In genomic region chr12:13982010-13982409, GRCh38 we compare ENCODE assay signal across 9 cellular contexts. TPM values are rescaled to one million over a fixed set of nuclear protein-coding genes. Genes with fewer than 3 reads are reported as not detected.
DNase-seq lines count a peak whose midpoint lies in the region; ATAC-seq and TF ChIP-seq lines count a peak whose summit lies in the region.
"Had no signal": no experiment of that assay in that cellular context is flagged by ENCODE, and none has a peak within 500 bp of the region (broad histone marks: within the 10 kb centered on the region; RNA-seq: fewer than 3 reads in every experiment).

No MANE protein-coding gene starts in this region.

- H3K27me3 Mint-ChIP-seq in GM23338 (ENCODE audit: insufficient read depth, low read depth, poor library complexity) (peaks cover 31% of the 10 kb centered on the region), chondrocyte (ENCODE audit: low read depth) (peaks cover 70% of the 10 kb centered on the region), neural crest cell (ENCODE audit: low read depth) (peaks cover 81% of the 10 kb centered on the region), T-cell (peaks cover 65 to 74% of the 10 kb centered on the region in 2 donors)

- 0 out of 2 replicates have a peak, but pooled peaks cover 4% of the 10 kb centered on the region for H3K9me2 ChIP-seq in GM23338 (ENCODE audit: insufficient read depth)

- H2AFZ ChIP-seq in GM23338 = peak overlapping the region; percentile 100; the same call in 1 of the 2 replicates

- H3K4me3 Mint-ChIP-seq in GM23338 = peak overlapping the region; percentile 89
- no peak overlapping the region for H3K4me3 Mint-ChIP-seq in chondrocyte (ENCODE audit: unreplicated experiment)
- peak overlapping the region; percentile 73 for H3K4me3 Mint-ChIP-seq in neural crest cell
- peak overlapping the region in 1 of 3 donors; percentile 19 for H3K4me3 Mint-ChIP-seq in T-cell

- H3K36me3 ChIP-seq in GM23338 (ENCODE audit: insufficient read depth) = no peaks in the 10 kb centered on the region
- H3K36me3 ChIP-seq: neutrophil had no signal

- H3K27ac ChIP-seq in GM23338 (ENCODE audit: low read depth) = no peak overlapping the region
- H3K27ac ChIP-seq: neutrophil had no signal

- DNase-seq in DMS114 treated with DMSO at 0.1 percent for 48 hours (lab: John Stamatoyannopoulos, UW; ENCODE audit: unreplicated experiment) (peak; percentile 58), GM23338 (ENCODE audit: low spot score) (peak; percentile 88), chondrocyte (ENCODE audit: low spot score) (no peak), neural crest cell (ENCODE audit: low read depth, low spot score) (peak; percentile 81), NCI-H510A (lab: John Stamatoyannopoulos, UW) (no peak), T-cell (no peak)

- TF ChIP-seq CTCF in GM23338 (conservative IDR thresholded peaks at IDR 0.05; ENCODE audit: low read depth in 2 of 2) (peak; percentile 82 to 95), chondrocyte (IDR thresholded peaks at IDR 0.05) (peak; percentile 36), neural crest cell (conservative IDR thresholded peaks at IDR 0.05) (peak; percentile 82)

- H3K27ac Mint-ChIP-seq in GM23338 = no peak overlapping the region
- no peak overlapping the region for H3K27ac Mint-ChIP-seq in chondrocyte (ENCODE audit: unreplicated experiment)
- no peak overlapping the region for H3K27ac Mint-ChIP-seq in neural crest cell (ENCODE audit: unreplicated experiment)
- no peak overlapping the region for H3K27ac Mint-ChIP-seq in T-cell

- peaks cover under 1% of the 10 kb centered on the region for H3K4me1 ChIP-seq in GM23338 (ENCODE audit: insufficient read depth)

- peaks cover 50% of the 10 kb centered on the region for H3K27me3 ChIP-seq in GM23338 (ENCODE audit: insufficient read depth)

- no peaks in the 10 kb centered on the region for H3K79me2 ChIP-seq in GM23338 (replicated peaks; ENCODE audit: insufficient read depth)

- H3K4me1 Mint-ChIP-seq in GM23338 (peaks cover 13% of the 10 kb centered on the region), chondrocyte (ENCODE audit: low read depth) (peaks cover 17% of the 10 kb centered on the region), neural crest cell (peaks cover 15% of the 10 kb centered on the region), T-cell (peaks cover 13 to 16% (median 15%) of the 10 kb centered on the region in 3 donors)

- H3K9me3 Mint-ChIP-seq in GM23338 (no peaks in the 10 kb centered on the region; the same call in 2 of the 3 replicates), chondrocyte (ENCODE audit: low read depth) (no peaks in the 10 kb centered on the region), neural crest cell (no peaks in the 10 kb centered on the region), T-cell (peaks cover 0 to 5% (median 0%) of the 10 kb centered on the region in 3 donors)

- H3F3A ChIP-seq in GM23338 (replicated peaks; ENCODE audit: low read depth) = no peaks in the 10 kb centered on the region

- H3K36me3 Mint-ChIP-seq in GM23338 (ENCODE audit: low read depth) = peaks cover 2% of the 10 kb centered on the region; the same call in 1 of the 3 replicates
- peaks cover 1% of the 10 kb centered on the region for H3K36me3 Mint-ChIP-seq in chondrocyte (ENCODE audit: low read depth)
- no peaks in the 10 kb centered on the region for H3K36me3 Mint-ChIP-seq in neural crest cell (ENCODE audit: low read depth)
- H3K36me3 Mint-ChIP-seq in T-cell = no peaks in the 10 kb centered on the region

- CTCF ChIA-PET in T-cell (lab: Charles Lee) = no interaction called here

- ATAC-seq in GM23338 (peak; percentile 79), GM21576 (IDR thresholded peaks at IDR 0.05; ENCODE audit: unreplicated experiment) (no peak), T-cell (replicated peaks in 1 of 4) (no peak), GM21381 (IDR thresholded peaks at IDR 0.05; ENCODE audit: unreplicated experiment) (no peak)

- POLR2A ChIA-PET in T-cell (lab: Charles Lee) = no interaction called here

- peak overlapping the region; percentile 96 for H3K4me3 ChIP-seq in GM23338

- no peaks in the 10 kb centered on the region; the same call in 1 of the 2 replicates for H4K20me1 ChIP-seq in GM23338 (replicated peaks; ENCODE audit: insufficient read depth)

- peak overlapping the region; percentile 100 for H3K4me2 ChIP-seq in GM23338

TF ChIP-seq in GM23338, 12 proteins besides CTCF, POLR2A, EP300 and RAD21 (continues in another document):
- TF ChIP-seq NANOG (IDR thresholded peaks at IDR 0.05; ENCODE audit: borderline replicate concordance) = no peak
- no peak for TF ChIP-seq CREB1 (CRISPR knock-in tag; IDR thresholded peaks at IDR 0.05; ENCODE audit: low read depth)
- no peak for TF ChIP-seq JUNB (IDR thresholded peaks at IDR 0.05; ENCODE audit: unreplicated experiment)
- no peak for TF ChIP-seq ZNF331 (CRISPR knock-in tag; IDR thresholded peaks at IDR 0.05; ENCODE audit: low read depth)
- TF ChIP-seq ETS1 (IDR thresholded peaks at IDR 0.05) = no peak
- TF ChIP-seq EZH2 (IDR thresholded peaks at IDR 0.05; ENCODE audit: low read depth, unreplicated experiment) = no peak
- TF ChIP-seq ZNF462 (CRISPR knock-in tag; IDR thresholded peaks at IDR 0.05) = no peak
- TF ChIP-seq POLR2AphosphoS5 (IDR thresholded peaks at IDR 0.05; ENCODE audit: low read depth) = no peak
- no peak for TF ChIP-seq EZH2phosphoT487 (IDR thresholded peaks at IDR 0.05; ENCODE audit: unreplicated experiment)

RNA-seq across cellular contexts. Expression of gene GRIN2B, which starts 0.6 kb away (rescaled TPM):
- 3.0 and 5.9 TPM in 2 replicates for total RNA-seq in GM23338 (2014; rRNA removed; shearing (Covaris generic))
- polyA plus RNA-seq in GM23338 (2016; fragmentation: Nextera tagmentation; extraction: Ambion mirVana) = 0.31 and 0.63 TPM in 2 replicates
- not detected in 3 replicates for total RNA-seq in chondrocyte
- 1.0 and 1.1 TPM in 2 replicates for total RNA-seq in neural crest cell
- total RNA-seq in T-cell = not detected

Comparison
In these comparisons a context has a peak if more than half of its experiments do, and no peak if none do; other contexts are left out.
1. DNase-seq: peak in DMS114 treated with DMSO at 0.1 percent for 48 hours (single experiment), GM23338 (single experiment) and neural crest cell (single experiment); none in chondrocyte (single experiment), NCI-H510A (single experiment) and T-cell (0 of 34).
2. CTCF ChIP-seq: peak in every context shown above with its lines; median percentile 88 in GM23338; 82 in neural crest cell; 36 in chondrocyte.